In genomic region chr17:18681767-18682571, GRCh38 we compare ENCODE assay signal across 8 cellular contexts. TPM values are rescaled to one million over a fixed set of nuclear protein-coding genes. Genes with fewer than 3 reads are reported as not detected.
DNase-seq lines count a peak whose midpoint lies in the region; ATAC-seq and TF ChIP-seq lines count a peak whose summit lies in the region.
"Not testable (repeated sequence)": the region's sequence is repeated elsewhere in the genome, so short reads cannot be mapped to it uniquely, and the experiment has no call there.

Gene FOXO3B, minus strand, starts transcription at chr17:18682314. Its CDS starts 663 bp downstream, at chr17:18681651.

- not testable (repeated sequence) for H3K36me3 ChIP-seq in adipocyte (ENCODE audit: control insufficient read depth, insufficient read depth, low read length, severe bottlenecking); osteoblast (ENCODE audit: insufficient read depth, low read length)

- H3K27ac ChIP-seq in osteoblast (ENCODE audit: low read depth, low read length) = not testable (repeated sequence)

- not testable (repeated sequence) for H3K79me2 ChIP-seq in osteoblast (ENCODE audit: insufficient read depth, low read length)

- DNase-seq in GM12865 (ENCODE audit: low read depth) = peak; percentile 96
- peak; percentile 55 for DNase-seq in NCI-H1105 (lab: John Stamatoyannopoulos, UW)
- peak; percentile 96 to 99 for DNase-seq in SW 1271 (lab: John Stamatoyannopoulos, UW)
- peak; percentile 94 for DNase-seq in adipocyte (ENCODE audit: low read depth)
- peak; percentile 71 for DNase-seq in Right ventricle myocardium superior
- DNase-seq in osteoblast (ENCODE audit: insufficient read length, low spot score, missing footprints) = peak; percentile 96
- peak; percentile 92 for DNase-seq in superior temporal gyrus (ENCODE audit: extremely low spot score)

- not testable (repeated sequence) for TF ChIP-seq CTCF in GM12865 (IDR thresholded peaks at IDR 0.05; ENCODE audit: insufficient read depth, low read depth, low read length, missing control alignments); osteoblast (IDR thresholded peaks at IDR 0.05; ENCODE audit: extremely low read depth, low read depth, low read length)

- peak within 1 kb of the TSS; percentile 69 for H3K4me3 ChIP-seq in GM12865 (ENCODE audit: low read depth, low read length)
- H3K4me3 ChIP-seq in adipocyte (ENCODE audit: low read length) = peak within 1 kb of the TSS; percentile 80
- peak within 1 kb of the TSS; percentile 72 for H3K4me3 ChIP-seq in osteoblast (ENCODE audit: insufficient read depth, low read length)

- intact Hi-C loops in Right ventricle myocardium superior (cut with DNase I) = not testable (repeated sequence)

- not testable (repeated sequence) for H3K4me1 ChIP-seq in adipocyte (ENCODE audit: control insufficient read depth, insufficient read depth, low read length); osteoblast (ENCODE audit: insufficient read depth, low read length)

- peak within 1 kb of the TSS; percentile 74 for H3K9ac ChIP-seq in adipocyte (ENCODE audit: low read length)

- H3K4me2 ChIP-seq in osteoblast (ENCODE audit: insufficient read depth, low read length) = peak within 1 kb of the TSS; percentile 64

- H3K27me3 ChIP-seq in adipocyte (replicated peaks; ENCODE audit: control insufficient read depth, insufficient read depth, low read length); osteoblast (ENCODE audit: insufficient read depth, low read length): not testable (repeated sequence)

- H4K20me1 ChIP-seq in osteoblast (ENCODE audit: insufficient read depth, low read length) = not testable (repeated sequence)

- H2AFZ ChIP-seq in osteoblast (ENCODE audit: low read length) = peak within 1 kb of the TSS; percentile 82

- ATAC-seq in HG02642 (IDR thresholded peaks at IDR 0.05; ENCODE audit: poor library complexity, unreplicated experiment) (peak; percentile 95), Right ventricle myocardium superior (ENCODE audit: poor library complexity) (peak; percentile 92)

- H3K9me3 ChIP-seq in adipocyte (ENCODE audit: control insufficient read depth, low read length); osteoblast (ENCODE audit: low read depth, low read length): not testable (repeated sequence)

RNA-seq across cellular contexts. Expression of gene FOXO3B, which starts in this region (rescaled TPM):
- total RNA-seq in Right ventricle myocardium superior = 0.91 TPM
- total RNA-seq in osteoblast = 8.7 and 8.8 TPM in 2 replicates

Comparison
In these comparisons a context has a peak if more than half of its experiments do, and no peak if none do; other contexts are left out.
1. Peak in DNase-seq and ATAC-seq in Right ventricle myocardium superior; RNA of the gene not detected or under 1 TPM.